In the genomic region with DNA sequence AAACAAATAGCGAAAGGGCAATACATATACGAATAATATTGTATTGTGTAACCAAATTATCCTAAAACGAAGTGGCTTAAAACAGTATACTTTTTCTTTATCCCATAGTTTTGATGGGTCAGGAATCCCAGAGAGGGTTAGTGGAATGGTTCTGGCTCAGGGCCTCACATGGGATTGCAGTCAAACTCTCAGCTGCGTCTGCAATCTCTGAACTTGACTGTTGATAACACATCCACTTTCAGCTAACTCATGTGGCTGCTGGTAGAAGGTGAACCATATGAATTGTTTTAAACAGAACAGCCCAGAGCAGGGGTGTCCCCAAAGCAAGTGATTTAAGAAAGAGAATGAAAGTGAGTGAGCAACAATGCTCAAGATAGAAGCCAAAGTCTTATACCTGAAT, we compare ENCODE assay signal across 39 cellular contexts.
"Had no signal": no experiment of that assay in that cellular context is flagged by ENCODE, and none has a peak within 500 bp of the region (broad histone marks: within the 10 kb centered on the region; RNA-seq: fewer than 3 reads in every experiment).

No MANE protein-coding gene starts in this region.

- H3K4me3 ChIP-seq: adrenal gland, ascending aorta, body of pancreas, breast epithelium, cardiac muscle cell had no signal

- ATAC-seq: activated naive CD4-positive, alpha-beta T cell treated with anti-CD3 and anti-CD28 coated beads, Interleukin-2, amount 50 U/mL, for 72 hours; activated naive CD8-positive, alpha-beta T cell treated with anti-CD3 and anti-CD28 coated beads, Interleukin-2, amount 50 U/mL, for 24 hours; activated T-cell treated with anti-CD3 and anti-CD28 coated beads, Interleukin-2, amount 50 U/mL, for 4 hours; activated T-cell treated with anti-CD3 and anti-CD28 coated beads, Interleukin-2, amount 50 U/mL, for 72 hours; activated T-helper 17 cell treated with anti-CD3 and anti-CD28 coated beads, Interleukin-2, amount 50 U/mL, for 72 hours; body of pancreas had no signal

- DNase-seq: activated effector memory CD4-positive, alpha-beta T cell treated with anti-CD3 and anti-CD28 coated beads, Interleukin-2, amount 50 U/mL, for 16 hours; activated effector memory CD4-positive, alpha-beta T cell treated with Interleukin-2 at 50 U/mL for 16 hours; activated gamma-delta T cell; activated gamma-delta T cell treated with Interleukin-2 at 50 U/mL for 16 hours; activated naive CD4-positive, alpha-beta T cell; activated naive CD4-positive, alpha-beta T cell treated with anti-CD3 and anti-CD28 coated beads for 36 hours; activated naive CD4-positive, alpha-beta T cell treated with anti-CD3 and anti-CD28 coated beads, Interleukin-2, amount 10 ng/mL, durations not matched to agents 7 days and 5 days; activated naive CD4-positive, alpha-beta T cell treated with anti-CD3 and anti-CD28 coated beads, Interleukin-2, amount 50 U/mL, for 16 hours; activated naive CD4-positive, alpha-beta T cell treated with Interleukin-2 at 50 U/mL for 16 hours; activated naive CD8-positive, alpha-beta T cell treated with anti-CD3 and anti-CD28 coated beads for 36 hours; activated naive CD8-positive, alpha-beta T cell treated with anti-CD3 and anti-CD28 coated beads, Interleukin-2, amount 10 ng/mL, durations not matched to agents 7 days and 5 days; activated naive CD8-positive, alpha-beta T cell treated with anti-CD3 and anti-CD28 coated beads, Interleukin-2, amount 50 U/mL, for 24 hours; activated T-cell treated with anti-CD3 and anti-CD28 coated beads for 4 hours; activated T-cell treated with anti-CD3 and anti-CD28 coated beads, Interleukin-2, amount 50 U/mL, for 1 hour; activated T-cell treated with anti-CD3 and anti-CD28 coated beads, Interleukin-2, amount 50 U/mL, for 24 hours; activated T-cell treated with anti-CD3 and anti-CD28 coated beads, Interleukin-2, amount 50 U/mL, for 4 hours; activated T-cell treated with anti-CD3 and anti-CD28 coated beads, Interleukin-2, amount 50 U/mL, for 48 hours; activated T-cell treated with anti-CD3 and anti-CD28 coated beads, Interleukin-2, amount 50 U/mL, for 72 hours; adrenal gland; amniotic stem cell; amygdala; anterior cingulate cortex; aorta; body of pancreas; brain microvascular endothelial cell; caudate nucleus; central memory CD4-positive, alpha-beta T cell; cerebellar nuclear complex had no signal

- H3K27ac Mint-ChIP-seq: activated naive CD4-positive, alpha-beta T cell treated with anti-CD3 and anti-CD28 coated beads for 36 hours; activated naive CD4-positive, alpha-beta T cell treated with anti-CD3 and anti-CD28 coated beads, Interleukin-2, amount 10 ng/mL, durations not matched to agents 7 days and 5 days; activated naive CD4-positive, alpha-beta T cell treated with anti-CD3 and anti-CD28 coated beads, Interleukin-2, amount 50 U/mL, for 24 hours; activated naive CD4-positive, alpha-beta T cell treated with anti-CD3 and anti-CD28 coated beads, Interleukin-2, amount 50 U/mL, for 72 hours; activated naive CD8-positive, alpha-beta T cell; activated naive CD8-positive, alpha-beta T cell treated with anti-CD3 and anti-CD28 coated beads for 36 hours; activated naive CD8-positive, alpha-beta T cell treated with anti-CD3 and anti-CD28 coated beads, Interleukin-2, amount 10 ng/mL, durations not matched to agents 7 days and 5 days; activated naive CD8-positive, alpha-beta T cell treated with anti-CD3 and anti-CD28 coated beads, Interleukin-2, amount 50 U/mL, for 24 hours; activated T-cell treated with anti-CD3 and anti-CD28 coated beads, Interleukin-2, amount 50 U/mL, for 24 hours; activated T-cell treated with anti-CD3 and anti-CD28 coated beads, Interleukin-2, amount 50 U/mL, for 72 hours; activated T-helper 1 cell treated with anti-CD3 and anti-CD28 coated beads, Interleukin-12 subunit alpha, Interleukin-12 subunit beta, Interleukin-2, Interleukin-4 antibody, amounts not matched to agents 30 ng/mL and 10 ng/mL and 1 ng/mL, durations not matched to agents 14 hours and 24 hours and 36 hours; activated T-helper 17 cell treated with anti-CD3 and anti-CD28 coated beads, Interleukin-2, amount 50 U/mL, for 72 hours; activated T-helper 2 cell treated with anti-CD3 and anti-CD28 coated beads, Interferon-gamma antibody, Interleukin-2, Interleukin-4, amounts not matched to agents 10 μg/mL and 5 μg/mL and 100 μg/mL, durations not matched to agents 14 hours and 24 hours and 36 hours; brain had no signal

- H3K27me3 Mint-ChIP-seq: activated naive CD4-positive, alpha-beta T cell treated with anti-CD3 and anti-CD28 coated beads, Interleukin-2, amount 10 ng/mL, durations not matched to agents 7 days and 5 days; activated naive CD4-positive, alpha-beta T cell treated with anti-CD3 and anti-CD28 coated beads, Interleukin-2, amount 50 U/mL, for 24 hours; activated naive CD8-positive, alpha-beta T cell; activated naive CD8-positive, alpha-beta T cell treated with anti-CD3 and anti-CD28 coated beads for 36 hours; activated naive CD8-positive, alpha-beta T cell treated with anti-CD3 and anti-CD28 coated beads, Interleukin-2, amount 10 ng/mL, durations not matched to agents 7 days and 5 days; activated naive CD8-positive, alpha-beta T cell treated with anti-CD3 and anti-CD28 coated beads, Interleukin-2, amount 50 U/mL, for 24 hours; activated T-cell treated with anti-CD3 and anti-CD28 coated beads, Interleukin-2, amount 50 U/mL, for 24 hours; central memory CD8-positive, alpha-beta T cell had no signal

- H3K9me3 ChIP-seq: adrenal gland, ascending aorta, body of pancreas, breast epithelium had no signal

- H3K4me3 Mint-ChIP-seq: activated naive CD4-positive, alpha-beta T cell treated with anti-CD3 and anti-CD28 coated beads for 36 hours; activated naive CD4-positive, alpha-beta T cell treated with anti-CD3 and anti-CD28 coated beads, Interleukin-2, amount 10 ng/mL, durations not matched to agents 7 days and 5 days; activated naive CD4-positive, alpha-beta T cell treated with anti-CD3 and anti-CD28 coated beads, Interleukin-2, amount 50 U/mL, for 24 hours; activated naive CD8-positive, alpha-beta T cell; activated naive CD8-positive, alpha-beta T cell treated with anti-CD3 and anti-CD28 coated beads for 36 hours; activated naive CD8-positive, alpha-beta T cell treated with anti-CD3 and anti-CD28 coated beads, Interleukin-2, amount 10 ng/mL, durations not matched to agents 7 days and 5 days; activated naive CD8-positive, alpha-beta T cell treated with anti-CD3 and anti-CD28 coated beads, Interleukin-2, amount 50 U/mL, for 24 hours; activated T-cell treated with anti-CD3 and anti-CD28 coated beads, Interleukin-2, amount 50 U/mL, for 24 hours; activated T-cell treated with anti-CD3 and anti-CD28 coated beads, Interleukin-2, amount 50 U/mL, for 4 hours; activated T-cell treated with anti-CD3 and anti-CD28 coated beads, Interleukin-2, amount 50 U/mL, for 72 hours; activated T-helper 1 cell treated with anti-CD3 and anti-CD28 coated beads, Interleukin-12 subunit alpha, Interleukin-12 subunit beta, Interleukin-2, Interleukin-4 antibody, amounts not matched to agents 30 ng/mL and 10 ng/mL and 1 ng/mL, durations not matched to agents 14 hours and 24 hours and 36 hours; activated T-helper 17 cell treated with anti-CD3 and anti-CD28 coated beads, Interleukin-2, amount 50 U/mL, for 72 hours; brain; central memory CD8-positive, alpha-beta T cell had no signal

- H3K27me3 ChIP-seq: adrenal gland, ascending aorta, body of pancreas, brain microvascular endothelial cell, breast epithelium, cardiac muscle cell had no signal

- H3K27ac ChIP-seq: adrenal gland, ascending aorta, body of pancreas, brain microvascular endothelial cell, breast epithelium, cardiac muscle cell had no signal

- H3K4me1 Mint-ChIP-seq: activated naive CD4-positive, alpha-beta T cell treated with anti-CD3 and anti-CD28 coated beads, Interleukin-2, amount 10 ng/mL, durations not matched to agents 7 days and 5 days; activated naive CD4-positive, alpha-beta T cell treated with anti-CD3 and anti-CD28 coated beads, Interleukin-2, amount 50 U/mL, for 24 hours; activated naive CD8-positive, alpha-beta T cell treated with anti-CD3 and anti-CD28 coated beads for 36 hours; activated naive CD8-positive, alpha-beta T cell treated with anti-CD3 and anti-CD28 coated beads, Interleukin-2, amount 10 ng/mL, durations not matched to agents 7 days and 5 days; activated naive CD8-positive, alpha-beta T cell treated with anti-CD3 and anti-CD28 coated beads, Interleukin-2, amount 50 U/mL, for 24 hours; activated T-helper 17 cell treated with anti-CD3 and anti-CD28 coated beads, Interleukin-2, amount 50 U/mL, for 72 hours; brain; central memory CD8-positive, alpha-beta T cell had no signal

- H3K4me1 ChIP-seq: adrenal gland, ascending aorta, body of pancreas, breast epithelium had no signal

- H3K36me3 ChIP-seq: adrenal gland, ascending aorta, brain microvascular endothelial cell, breast epithelium, cardiac muscle cell had no signal

- H3K9me3 Mint-ChIP-seq: activated naive CD4-positive, alpha-beta T cell treated with anti-CD3 and anti-CD28 coated beads for 36 hours; activated naive CD4-positive, alpha-beta T cell treated with anti-CD3 and anti-CD28 coated beads, Interleukin-2, amount 10 ng/mL, durations not matched to agents 7 days and 5 days; activated naive CD4-positive, alpha-beta T cell treated with anti-CD3 and anti-CD28 coated beads, Interleukin-2, amount 50 U/mL, for 72 hours; activated naive CD8-positive, alpha-beta T cell treated with anti-CD3 and anti-CD28 coated beads, Interleukin-2, amount 10 ng/mL, durations not matched to agents 7 days and 5 days; activated naive CD8-positive, alpha-beta T cell treated with anti-CD3 and anti-CD28 coated beads, Interleukin-2, amount 50 U/mL, for 24 hours; activated T-cell treated with anti-CD3 and anti-CD28 coated beads, Interleukin-2, amount 50 U/mL, for 4 hours; activated T-cell treated with anti-CD3 and anti-CD28 coated beads, Interleukin-2, amount 50 U/mL, for 72 hours; activated T-helper 1 cell treated with anti-CD3 and anti-CD28 coated beads, Interleukin-12 subunit alpha, Interleukin-12 subunit beta, Interleukin-2, Interleukin-4 antibody, amounts not matched to agents 30 ng/mL and 10 ng/mL and 1 ng/mL, durations not matched to agents 14 hours and 24 hours and 36 hours; activated T-helper 2 cell treated with anti-CD3 and anti-CD28 coated beads, Interferon-gamma antibody, Interleukin-2, Interleukin-4, amounts not matched to agents 10 μg/mL and 5 μg/mL and 100 μg/mL, durations not matched to agents 14 hours and 24 hours and 36 hours; brain had no signal

- H3K36me3 Mint-ChIP-seq: activated naive CD4-positive, alpha-beta T cell treated with anti-CD3 and anti-CD28 coated beads, Interleukin-2, amount 10 ng/mL, durations not matched to agents 7 days and 5 days; activated naive CD4-positive, alpha-beta T cell treated with anti-CD3 and anti-CD28 coated beads, Interleukin-2, amount 50 U/mL, for 24 hours; activated naive CD4-positive, alpha-beta T cell treated with anti-CD3 and anti-CD28 coated beads, Interleukin-2, amount 50 U/mL, for 72 hours; activated naive CD8-positive, alpha-beta T cell; activated naive CD8-positive, alpha-beta T cell treated with anti-CD3 and anti-CD28 coated beads for 36 hours; activated naive CD8-positive, alpha-beta T cell treated with anti-CD3 and anti-CD28 coated beads, Interleukin-2, amount 10 ng/mL, durations not matched to agents 7 days and 5 days; brain had no signal
